Comparison of ENCODE assay signal across 12 cellular contexts in the genomic region with DNA sequence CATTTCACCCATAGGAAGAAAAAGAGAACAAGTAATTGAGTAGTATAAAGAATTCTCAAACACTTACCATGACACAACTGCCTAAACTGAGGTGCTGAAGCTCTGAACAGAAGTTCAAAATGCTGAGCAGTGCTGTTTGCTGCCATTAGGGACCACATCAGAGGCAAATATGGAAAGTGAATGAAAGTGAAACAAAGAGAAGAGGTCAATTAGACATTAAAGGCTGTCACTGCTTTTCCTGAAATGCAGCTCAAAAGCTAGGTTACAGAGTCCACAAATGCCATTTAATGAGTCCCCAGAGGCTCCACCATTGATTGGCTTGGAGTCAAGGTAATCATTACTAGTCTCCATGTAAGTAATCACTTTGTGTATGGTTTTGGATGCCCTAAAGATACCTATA. TPM values are rescaled to one million over a fixed set of nuclear protein-coding genes. Genes with fewer than 3 reads are reported as not detected.
DNase-seq lines count a peak whose midpoint lies in the region; ATAC-seq and TF ChIP-seq lines count a peak whose summit lies in the region.
"Had no signal": no experiment of that assay in that cellular context is flagged by ENCODE, and none has a peak within 500 bp of the region (broad histone marks: within the 10 kb centered on the region; RNA-seq: fewer than 3 reads in every experiment).

No MANE protein-coding gene starts in this region.

- H3K36me3 Mint-ChIP-seq in activated naive CD4-positive, alpha-beta T cell treated with anti-CD3 and anti-CD28 coated beads, Interleukin-2, amount 10 ng/mL, durations not matched to agents 7 days and 5 days = peaks cover 8% of the 10 kb centered on the region
- peaks cover 33% of the 10 kb centered on the region for H3K36me3 Mint-ChIP-seq in activated naive CD4-positive, alpha-beta T cell treated with anti-CD3 and anti-CD28 coated beads for 36 hours (ENCODE audit: low read depth)
- peaks cover 4% of the 10 kb centered on the region for H3K36me3 Mint-ChIP-seq in type B pancreatic cell
- peaks cover 19% of the 10 kb centered on the region for H3K36me3 Mint-ChIP-seq in T-helper 2 cell treated with Interferon-gamma antibody and Interleukin-4, amounts not matched to agents 5 μg/mL and 100 μg/mL, for 36 hours (ENCODE audit: low read depth)

- H3K27me3 Mint-ChIP-seq in activated naive CD4-positive, alpha-beta T cell treated with anti-CD3 and anti-CD28 coated beads, Interleukin-2, amount 10 ng/mL, durations not matched to agents 7 days and 5 days = no peaks in the 10 kb centered on the region
- H3K27me3 Mint-ChIP-seq in activated naive CD4-positive, alpha-beta T cell treated with anti-CD3 and anti-CD28 coated beads for 36 hours (ENCODE audit: low read depth) = no peaks in the 10 kb centered on the region
- no peaks in the 10 kb centered on the region for H3K27me3 Mint-ChIP-seq in type B pancreatic cell
- H3K27me3 Mint-ChIP-seq in T-helper 2 cell treated with Interferon-gamma antibody and Interleukin-4, amounts not matched to agents 5 μg/mL and 100 μg/mL, for 36 hours (ENCODE audit: low read depth) = no peaks in the 10 kb centered on the region

- CTCF ChIA-PET in activated naive CD4-positive, alpha-beta T cell treated with anti-CD3 and anti-CD28 coated beads, Interleukin-2, amount 10 ng/mL, durations not matched to agents 7 days and 5 days (lab: Charles Lee) = no interaction called here
- CTCF ChIA-PET in activated naive CD4-positive, alpha-beta T cell treated with anti-CD3 and anti-CD28 coated beads for 36 hours (lab: Charles Lee) = no interaction called here

- peak; percentile 25 for DNase-seq in activated naive CD4-positive, alpha-beta T cell treated with anti-CD3 and anti-CD28 coated beads, Interleukin-2, amount 10 ng/mL, durations not matched to agents 7 days and 5 days
- DNase-seq in activated naive CD4-positive, alpha-beta T cell treated with anti-CD3 and anti-CD28 coated beads for 36 hours = no peak
- DNase-seq in type B pancreatic cell (ENCODE audit: extremely low spot score, unreplicated experiment) (no peak), midbrain (lab: John Stamatoyannopoulos, UW) (no peak), posterior vena cava (ENCODE audit: low spot score) (no peak)
- DNase-seq in T-helper 2 cell treated with Interferon-gamma antibody and Interleukin-4, amounts not matched to agents 5 μg/mL and 100 μg/mL, for 36 hours (ENCODE audit: low spot score) = no peak
- DNase-seq: activated CD8-positive, alpha-beta memory T cell treated with anti-CD3 and anti-CD28 coated beads for 24 hours; cerebellar nuclear complex; SIG-M5; trophoblast cell had no signal

- no peak overlapping the region for H3K27ac Mint-ChIP-seq in activated naive CD4-positive, alpha-beta T cell treated with anti-CD3 and anti-CD28 coated beads, Interleukin-2, amount 10 ng/mL, durations not matched to agents 7 days and 5 days
- no peak overlapping the region for H3K27ac Mint-ChIP-seq in activated naive CD4-positive, alpha-beta T cell treated with anti-CD3 and anti-CD28 coated beads for 36 hours
- peak overlapping the region; percentile 7 for H3K27ac Mint-ChIP-seq in type B pancreatic cell
- no peak overlapping the region for H3K27ac Mint-ChIP-seq in T-helper 2 cell treated with Interferon-gamma antibody and Interleukin-4, amounts not matched to agents 5 μg/mL and 100 μg/mL, for 36 hours

- peak; percentile 90 for ATAC-seq in HG02623 (IDR thresholded peaks at IDR 0.05; ENCODE audit: unreplicated experiment)
- ATAC-seq in HG03520 (IDR thresholded peaks at IDR 0.05; ENCODE audit: unreplicated experiment) = peak; percentile 90

- no peak for TF ChIP-seq CTCF in type B pancreatic cell (conservative IDR thresholded peaks at IDR 0.05)

- intact Hi-C loops in activated naive CD4-positive, alpha-beta T cell treated with anti-CD3 and anti-CD28 coated beads for 36 hours (cut with micrococcal nuclease) = no loop called here
- intact Hi-C loops in posterior vena cava (cut with DNase I) = no loop called here

- no peak overlapping the region for H3K4me3 Mint-ChIP-seq in activated naive CD4-positive, alpha-beta T cell treated with anti-CD3 and anti-CD28 coated beads, Interleukin-2, amount 10 ng/mL, durations not matched to agents 7 days and 5 days
- no peak overlapping the region for H3K4me3 Mint-ChIP-seq in activated naive CD4-positive, alpha-beta T cell treated with anti-CD3 and anti-CD28 coated beads for 36 hours
- no peak overlapping the region for H3K4me3 Mint-ChIP-seq in type B pancreatic cell
- no peak overlapping the region for H3K4me3 Mint-ChIP-seq in T-helper 2 cell treated with Interferon-gamma antibody and Interleukin-4, amounts not matched to agents 5 μg/mL and 100 μg/mL, for 36 hours

- no peaks in the 10 kb centered on the region for H3K9me3 Mint-ChIP-seq in activated naive CD4-positive, alpha-beta T cell treated with anti-CD3 and anti-CD28 coated beads, Interleukin-2, amount 10 ng/mL, durations not matched to agents 7 days and 5 days
- H3K9me3 Mint-ChIP-seq in activated naive CD4-positive, alpha-beta T cell treated with anti-CD3 and anti-CD28 coated beads for 36 hours = no peaks in the 10 kb centered on the region
- no peaks in the 10 kb centered on the region for H3K9me3 Mint-ChIP-seq in type B pancreatic cell
- no peaks in the 10 kb centered on the region for H3K9me3 Mint-ChIP-seq in T-helper 2 cell treated with Interferon-gamma antibody and Interleukin-4, amounts not matched to agents 5 μg/mL and 100 μg/mL, for 36 hours

- H3K4me1 Mint-ChIP-seq in activated naive CD4-positive, alpha-beta T cell treated with anti-CD3 and anti-CD28 coated beads, Interleukin-2, amount 10 ng/mL, durations not matched to agents 7 days and 5 days = peaks cover 10% of the 10 kb centered on the region
- H3K4me1 Mint-ChIP-seq in activated naive CD4-positive, alpha-beta T cell treated with anti-CD3 and anti-CD28 coated beads for 36 hours (ENCODE audit: low read depth) = peaks cover 8% of the 10 kb centered on the region
- no peaks in the 10 kb centered on the region for H3K4me1 Mint-ChIP-seq in type B pancreatic cell (ENCODE audit: unreplicated experiment)
- H3K4me1 Mint-ChIP-seq in T-helper 2 cell treated with Interferon-gamma antibody and Interleukin-4, amounts not matched to agents 5 μg/mL and 100 μg/mL, for 36 hours (ENCODE audit: low read depth) = peaks cover 10% of the 10 kb centered on the region

RNA-seq across cellular contexts. Expression of a gene that starts 46.1 kb away (rescaled TPM):
- not detected for total RNA-seq in activated naive CD4-positive, alpha-beta T cell treated with anti-CD3 and anti-CD28 coated beads for 36 hours
- total RNA-seq in type B pancreatic cell (ENCODE audit: low replicate concordance) = 1.4 and 2.1 TPM in 2 replicates
- total RNA-seq in posterior vena cava = not detected
